11 cellular contexts compared by ENCODE assay signal in genomic region chr7:83347836-83348482, GRCh38.
A peak's percentile ranks its signal among the peaks of the same experiment; 100 is the strongest.
DNase-seq lines count a peak whose midpoint lies in the region; ATAC-seq and TF ChIP-seq lines count a peak whose summit lies in the region.
"Had no signal": no experiment of that assay in that cellular context is flagged by ENCODE, and none has a peak within 500 bp of the region (broad histone marks: within the 10 kb centered on the region; RNA-seq: fewer than 3 reads in every experiment).

No MANE protein-coding gene starts in this region.

- no CpG with 5 or more reads among the region's 5 CpGs for WGBS in mesendoderm (ENCODE audit: extremely low coverage, insufficient coverage, low lambda C conversion rate)

- H3K4me3 ChIP-seq in Caco-2 (ENCODE audit: low read depth, low read length) (no peak overlapping the region), mesendoderm (ENCODE audit: low read length) (no peak overlapping the region)
- H3K4me3 ChIP-seq: HAP-1, SK-N-MC had no signal

- no peak overlapping the region for H2BK120ac ChIP-seq in mesendoderm (ENCODE audit: low read depth, low read length)

- H3K9ac ChIP-seq in mesendoderm (ENCODE audit: low read length), result no peak overlapping the region

- no peaks in the 10 kb centered on the region for H3K79me2 ChIP-seq in mesendoderm (ENCODE audit: control insufficient read depth, insufficient read depth, low read length)

- no peak overlapping the region for H2AK5ac ChIP-seq in mesendoderm (ENCODE audit: low read length)

- peaks cover 11% of the 10 kb centered on the region for H3K4me1 ChIP-seq in Caco-2
- H3K4me1 ChIP-seq in mesendoderm (ENCODE audit: control insufficient read depth, low read depth, low read length), result no peaks in the 10 kb centered on the region
- H3K4me1 ChIP-seq: HAP-1 had no signal

- no TSS peak for BruUV-seq in Caco-2 (replicated peaks; lab: Mats Ljungman, UMichigan)

- no peaks in the 10 kb centered on the region for H3K79me1 ChIP-seq in mesendoderm (ENCODE audit: low read length)

- no peaks in the 10 kb centered on the region for H3K36me3 Mint-ChIP-seq in Caco-2 (ENCODE audit: insufficient read depth, unreplicated experiment)
- H3K36me3 Mint-ChIP-seq in activated CD4-positive, alpha-beta T cell treated with anti-CD3 and anti-CD28 coated beads for 36 hours (ENCODE audit: low read depth), result no peaks in the 10 kb centered on the region

- DNase-seq in Caco-2, result peak; percentile 61 to 81
- peak; percentile 86 for DNase-seq in NCI-H2227 (lab: John Stamatoyannopoulos, UW; ENCODE audit: unreplicated experiment)
- DNase-seq in dermis blood vessel endothelial cell, result peak; percentile 17
- peak; percentile 83 for DNase-seq in mesendoderm
- DNase-seq in activated CD4-positive, alpha-beta T cell treated with anti-CD3 and anti-CD28 coated beads for 36 hours, result no peak
- no peak for DNase-seq in NCI-H510A (lab: John Stamatoyannopoulos, UW)

- POLR2A ChIA-PET in Caco-2 (lab: Charles Lee), result interaction anchor here (0.6 kb wide), 1 partner anchor 402 kb away, joined by 3 read pairs; no protein-coding TSS in a partner anchor
- POLR2A ChIA-PET in activated CD4-positive, alpha-beta T cell treated with anti-CD3 and anti-CD28 coated beads for 36 hours (lab: Charles Lee), result no interaction called here

- H3K9me3 ChIP-seq in Caco-2, result no peaks in the 10 kb centered on the region
- H3K9me3 ChIP-seq: HAP-1 had no signal

- H3K23ac ChIP-seq in mesendoderm (ENCODE audit: low read length), result no peak overlapping the region

- H2BK15ac ChIP-seq in mesendoderm (replicated peaks; ENCODE audit: low read depth), result no peak overlapping the region

- H3K4me1 Mint-ChIP-seq in Caco-2 (ENCODE audit: low read depth, unreplicated experiment), result no peaks in the 10 kb centered on the region
- no peaks in the 10 kb centered on the region for H3K4me1 Mint-ChIP-seq in activated CD4-positive, alpha-beta T cell treated with anti-CD3 and anti-CD28 coated beads for 36 hours

- no peak for ATAC-seq in GM19395 (IDR thresholded peaks at IDR 0.05; ENCODE audit: unreplicated experiment)
- no peak for ATAC-seq in HG03469 (IDR thresholded peaks at IDR 0.05; ENCODE audit: unreplicated experiment)
- no peak for ATAC-seq in activated CD4-positive, alpha-beta T cell treated with anti-CD3 and anti-CD28 coated beads for 36 hours

- no peak overlapping the region for H3K27ac ChIP-seq in mesendoderm (ENCODE audit: low read depth, low read length)
- H3K27ac ChIP-seq: SK-N-MC had no signal

- TF ChIP-seq CTCF in Caco-2 (IDR thresholded peaks at IDR 0.05; ENCODE audit: insufficient read depth in 1 of 2, low read depth in 1 of 2, low read length in 1 of 2, severe bottlenecking in 1 of 2, unreplicated experiment in 1 of 2), result no peak

- H3K27me3 ChIP-seq in Caco-2 (replicated peaks; ENCODE audit: control insufficient read depth, insufficient read depth, low read length), result no peaks in the 10 kb centered on the region; the same call in 1 of the 2 replicates
- H3K27me3 ChIP-seq in mesendoderm (ENCODE audit: insufficient read depth, low read length, poor library complexity), result no peaks in the 10 kb centered on the region

- CTCF ChIA-PET in Caco-2 (lab: Charles Lee), result no interaction called here
- CTCF ChIA-PET in activated CD4-positive, alpha-beta T cell treated with anti-CD3 and anti-CD28 coated beads for 36 hours (lab: Charles Lee), result no interaction called here

- peaks cover 10% of the 10 kb centered on the region for H3K9me3 Mint-ChIP-seq in Caco-2 (ENCODE audit: unreplicated experiment)
- H3K9me3 Mint-ChIP-seq in activated CD4-positive, alpha-beta T cell treated with anti-CD3 and anti-CD28 coated beads for 36 hours (ENCODE audit: low read depth), result peaks cover 15% of the 10 kb centered on the region

- no peaks in the 10 kb centered on the region for H3K36me3 ChIP-seq in Caco-2 (ENCODE audit: control insufficient read depth, insufficient read depth, low read length)
- H3K36me3 ChIP-seq in mesendoderm (ENCODE audit: control insufficient read depth, insufficient read depth, low read length), result no peaks in the 10 kb centered on the region
- H3K36me3 ChIP-seq: HAP-1 had no signal

- no peak overlapping the region for H3K18ac ChIP-seq in mesendoderm (ENCODE audit: low read length)

- no peak overlapping the region for H4K5ac ChIP-seq in mesendoderm (ENCODE audit: low read length)

- no peak overlapping the region for H4K8ac ChIP-seq in mesendoderm (ENCODE audit: low read depth, low read length)

- intact Hi-C loops in Caco-2 (cut with micrococcal nuclease; ENCODE audit: unreplicated experiment), result loop anchor here (2.0 to 10.0 kb wide), 4 partner anchors 15 to 183 kb away; partner anchors contain the start of gene PCLO
- intact Hi-C loops in activated CD4-positive, alpha-beta T cell treated with anti-CD3 and anti-CD28 coated beads for 36 hours (cut with DNase I, micrococcal nuclease), result no loop called here

- H3K27me3 Mint-ChIP-seq in Caco-2 (ENCODE audit: insufficient read depth, unreplicated experiment), result peaks cover 3% of the 10 kb centered on the region
- H3K27me3 Mint-ChIP-seq in activated CD4-positive, alpha-beta T cell treated with anti-CD3 and anti-CD28 coated beads for 36 hours, result no peaks in the 10 kb centered on the region
- H3K27me3 Mint-ChIP-seq: progenitor cell of endocrine pancreas had no signal

- H2BK5ac ChIP-seq in mesendoderm (ENCODE audit: low read length), result no peak overlapping the region

- no peak overlapping the region for H3K56ac ChIP-seq in mesendoderm (ENCODE audit: low read length)

- no peak overlapping the region for H3K27ac Mint-ChIP-seq in Caco-2 (ENCODE audit: unreplicated experiment)
- no peak overlapping the region for H3K27ac Mint-ChIP-seq in activated CD4-positive, alpha-beta T cell treated with anti-CD3 and anti-CD28 coated beads for 36 hours
- H3K27ac Mint-ChIP-seq: progenitor cell of endocrine pancreas had no signal

- H3K4me2 ChIP-seq in mesendoderm (ENCODE audit: low read length), result no peak overlapping the region

- H3K4me3 Mint-ChIP-seq in Caco-2 (ENCODE audit: unreplicated experiment), result no peak overlapping the region
- H3K4me3 Mint-ChIP-seq in activated CD4-positive, alpha-beta T cell treated with anti-CD3 and anti-CD28 coated beads for 36 hours, result no peak overlapping the region

- H3K4ac ChIP-seq in mesendoderm (ENCODE audit: low read depth, low read length), result no peak overlapping the region

Comparison
In these comparisons a context has a peak if more than half of its experiments do, and no peak if none do; other contexts are left out.
1. DNase-seq: peak in Caco-2 (2 of 2), NCI-H2227 (single experiment), dermis blood vessel endothelial cell (single experiment) and mesendoderm (single experiment); none in activated CD4-positive, alpha-beta T cell treated with anti-CD3 and anti-CD28 coated beads for 36 hours (single experiment) and NCI-H510A (single experiment).